ENCODE assay signal across 10 cellular contexts in the genomic region with DNA sequence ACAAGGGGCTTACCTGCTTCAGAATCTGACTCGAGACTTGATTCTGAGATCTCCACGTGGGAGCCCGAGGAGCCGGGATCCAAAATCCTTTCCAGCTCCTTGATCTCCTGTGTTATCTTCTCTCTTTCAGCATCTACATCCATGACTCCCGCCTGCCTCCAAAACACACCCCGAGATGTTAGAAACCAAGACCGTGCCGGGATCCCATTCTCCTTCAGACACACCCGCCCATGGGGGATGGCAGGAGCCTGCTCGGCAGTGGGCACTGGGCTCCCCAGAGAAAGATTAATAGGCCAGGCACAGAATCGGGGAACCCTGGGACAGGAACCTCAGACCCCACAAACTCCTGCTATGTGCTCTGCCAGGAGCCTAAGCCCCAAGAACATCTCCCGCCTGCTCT. TPM values are rescaled to one million over a fixed set of nuclear protein-coding genes. Genes with fewer than 3 reads are reported as not detected.
A peak's percentile ranks its signal among the peaks of the same experiment; 100 is the strongest.
DNase-seq lines count a peak whose midpoint lies in the region; ATAC-seq, FAIRE-seq and TF ChIP-seq lines count a peak whose summit lies in the region.
"Had no signal": no experiment of that assay in that cellular context is flagged by ENCODE, and none has a peak within 500 bp of the region (broad histone marks: within the 10 kb centered on the region; RNA-seq: fewer than 3 reads in every experiment).

No MANE protein-coding gene starts in this region.

- ATAC-seq in GM23338 (no peak), HepG2 (no peak), HG03159 (IDR thresholded peaks at IDR 0.05; ENCODE audit: unreplicated experiment) (no peak), GM19397 (IDR thresholded peaks at IDR 0.05; ENCODE audit: unreplicated experiment) (no peak)

- BruUV-seq in A673 (replicated peaks; lab: Mats Ljungman, UMichigan) (no TSS peak), HepG2 (replicated peaks; lab: Mats Ljungman, UMichigan) (no TSS peak)

- peaks cover 17% of the 10 kb centered on the region for H3K27me3 Mint-ChIP-seq in GM23338 (ENCODE audit: insufficient read depth, low read depth, poor library complexity)
- H3K27me3 Mint-ChIP-seq in activated CD4-positive, alpha-beta memory T cell treated with anti-CD3 and anti-CD28 coated beads for 36 hours: no peaks in the 10 kb centered on the region

- H3K4me1 ChIP-seq in A673 (ENCODE audit: insufficient read depth, low read length, poor library complexity, severe bottlenecking): peaks cover 9% of the 10 kb centered on the region
- peaks cover 3% of the 10 kb centered on the region; the same call in 1 of the 2 replicates for H3K4me1 ChIP-seq in GM23338 (ENCODE audit: insufficient read depth)
- peaks cover 20% of the 10 kb centered on the region for H3K4me1 ChIP-seq in HepG2 (ENCODE audit: insufficient read depth, low read length)

- peaks cover 63% of the 10 kb centered on the region for H3K36me3 Mint-ChIP-seq in GM23338 (ENCODE audit: low read depth)
- H3K36me3 Mint-ChIP-seq in activated CD4-positive, alpha-beta memory T cell treated with anti-CD3 and anti-CD28 coated beads for 36 hours: peaks cover 41% of the 10 kb centered on the region

- POLR2A ChIA-PET in A673 (lab: Charles Lee; ENCODE audit: low non-redundant PET) (no interaction called here), HepG2 (lab: Yijun Ruan, JAX) (no interaction called here)
- POLR2A ChIA-PET in activated CD4-positive, alpha-beta memory T cell treated with anti-CD3 and anti-CD28 coated beads for 36 hours (lab: Charles Lee): interaction anchor here (1.0 kb wide), 1 partner anchor 11 kb away, joined by 3 read pairs; no protein-coding TSS in a partner anchor

- intact Hi-C loops in A673 (cut with micrococcal nuclease; ENCODE audit: unreplicated experiment): no loop called here
- intact Hi-C loops in activated CD4-positive, alpha-beta memory T cell treated with anti-CD3 and anti-CD28 coated beads for 36 hours (cut with micrococcal nuclease): no loop called here
- intact Hi-C loops in HepG2 (cut with micrococcal nuclease; ENCODE audit: unreplicated experiment): no loop called here

- peak overlapping the region; percentile 90 for H3K4me3 Mint-ChIP-seq in GM23338
- peak overlapping the region; percentile 83 for H3K4me3 Mint-ChIP-seq in activated CD4-positive, alpha-beta memory T cell treated with anti-CD3 and anti-CD28 coated beads for 36 hours

- TF ChIP-seq CTCF in A673 (conservative IDR thresholded peaks at IDR 0.05; ENCODE audit: low read depth, low read length): no peak
- no peak for TF ChIP-seq CTCF in GM23338 (conservative IDR thresholded peaks at IDR 0.05; ENCODE audit: low read depth in 2 of 2)
- no peak for TF ChIP-seq CTCF in HepG2 (CRISPR knock-in tag; IDR thresholded peaks at IDR 0.05)

- DNase-seq in A673 (ENCODE audit: low spot score) (no peak), GM23338 (ENCODE audit: low spot score) (no peak), HepG2 (ENCODE audit: low spot score) (no peak), SKM-1 treated with dmso at 0.1 percent for 144 hours (lab: John Stamatoyannopoulos, UW; ENCODE audit: unreplicated experiment) (no peak), GOT3 (lab: John Stamatoyannopoulos, UW) (no peak)
- no peak for DNase-seq in activated CD4-positive, alpha-beta memory T cell treated with anti-CD3 and anti-CD28 coated beads for 36 hours
- DNase-seq: stimulated activated CD4-positive, alpha-beta T cell treated with anti-CD3 and anti-CD28 coated beads, Interleukin-15, amount 100 ng/mL, for 24 hours had no signal

- H3F3A ChIP-seq in GM23338 (replicated peaks; ENCODE audit: low read depth): peaks cover 26% of the 10 kb centered on the region

- no peak for TF ChIP-seq RAD21 in HepG2 (CRISPR knock-in tag; IDR thresholded peaks at IDR 0.05)

- H3K27ac Mint-ChIP-seq in GM23338: no peak overlapping the region
- H3K27ac Mint-ChIP-seq in activated CD4-positive, alpha-beta memory T cell treated with anti-CD3 and anti-CD28 coated beads for 36 hours: no peak overlapping the region

- H4K20me1 ChIP-seq in GM23338 (replicated peaks; ENCODE audit: insufficient read depth) (peaks cover 3% of the 10 kb centered on the region; the same call in 1 of the 2 replicates), HepG2 (ENCODE audit: insufficient read depth, low read length) (0 out of 2 replicates have a peak, but pooled peaks cover 2% of the 10 kb centered on the region)

- H3K9ac ChIP-seq in HepG2 (ENCODE audit: insufficient read depth, low read depth, low read length): peak overlapping the region; percentile 83

- peak overlapping the region; percentile 75 for H3K27ac ChIP-seq in A673 (ENCODE audit: low read depth, low read length, poor library complexity, severe bottlenecking)
- H3K27ac ChIP-seq in GM23338 (ENCODE audit: low read depth): no peak overlapping the region
- H3K27ac ChIP-seq in HepG2 (ENCODE audit: extremely low read length, insufficient read depth, low read length): no peak overlapping the region
- H3K27ac ChIP-seq: coronary artery had no signal

- no peak overlapping the region for H3K4me2 ChIP-seq in GM23338
- peak overlapping the region; percentile 88 for H3K4me2 ChIP-seq in HepG2 (ENCODE audit: low read depth, low read length)

- 96% methylated on average over 11 of the region's 12 CpGs for WGBS in HepG2 (ENCODE audit: low lambda C conversion rate)

- H3K79me2 ChIP-seq in GM23338 (replicated peaks; ENCODE audit: insufficient read depth) (peaks cover 26% of the 10 kb centered on the region), HepG2 (ENCODE audit: insufficient read depth, low read length) (peaks cover 21% of the 10 kb centered on the region)

- peaks cover 9% of the 10 kb centered on the region for H3K4me1 Mint-ChIP-seq in GM23338
- peaks cover 30% of the 10 kb centered on the region for H3K4me1 Mint-ChIP-seq in activated CD4-positive, alpha-beta memory T cell treated with anti-CD3 and anti-CD28 coated beads for 36 hours (ENCODE audit: low read depth)

- H3K27me3 ChIP-seq in A673 (replicated peaks; ENCODE audit: insufficient read depth, low read depth, low read length, poor library complexity): no peaks in the 10 kb centered on the region
- no peaks in the 10 kb centered on the region for H3K27me3 ChIP-seq in GM23338 (ENCODE audit: insufficient read depth)
- H3K27me3 ChIP-seq in HepG2 (ENCODE audit: control insufficient read depth in 1 of 2, insufficient read depth in 2 of 2, low read length in 2 of 2): no peaks in the 10 kb centered on the region

- TF ChIP-seq POLR2A in HepG2 (IDR thresholded peaks at IDR 0.05; ENCODE audit: insufficient read depth in 1 of 2, low read depth in 2 of 2, low read length in 2 of 2): no peak

- H3K9me2 ChIP-seq in GM23338 (ENCODE audit: insufficient read depth): no peaks in the 10 kb centered on the region

- CTCF ChIA-PET in A673 (lab: Charles Lee): no interaction called here
- CTCF ChIA-PET in activated CD4-positive, alpha-beta memory T cell treated with anti-CD3 and anti-CD28 coated beads for 36 hours (lab: Charles Lee): interaction anchor here (1.0 kb wide), 1 partner anchor 35 kb away, joined by 3 read pairs; a partner anchor contains a TSS
- CTCF ChIA-PET in HepG2 (lab: Yijun Ruan, JAX; ENCODE audit: low intra/inter-chr PET ratio, low total read pairs): no interaction called here

- TF ChIP-seq EP300 in HepG2 (IDR thresholded peaks at IDR 0.05; ENCODE audit: low read depth in 2 of 2, low read length in 2 of 2): no peak
- no peak for TF ChIP-seq EP300 in HepG2 (CRISPR knock-in tag; IDR thresholded peaks at IDR 0.05; ENCODE audit: borderline replicate concordance)

- H3K9me3 ChIP-seq in A673 (ENCODE audit: low read depth, low read length, poor library complexity, severe bottlenecking) (no peaks in the 10 kb centered on the region), HepG2 (ENCODE audit: low read length) (no peaks in the 10 kb centered on the region)

- FAIRE-seq in HepG2 (lab: Jason Lieb, UNC): no peak

- in situ Hi-C loops in HepG2 (cut with HindIII; ENCODE audit: extremely low pct_ligation_motif_present, low pct_unique_long_range_greater_than_20kb): no loop called here

- peak overlapping the region; percentile 96 for H3K4me3 ChIP-seq in A673 (ENCODE audit: low read depth, low read length, poor library complexity, severe bottlenecking)
- no peak overlapping the region for H3K4me3 ChIP-seq in GM23338
- H3K4me3 ChIP-seq in HepG2 (replicated peaks in 1 of 3; ENCODE audit: insufficient read depth in 1 of 3, low read depth in 2 of 3, low read length in 3 of 3): peak overlapping the region in 1 of 3 experiments; percentile 97; a peak in 2 of 6 replicates

- H2AFZ ChIP-seq in GM23338 (no peak overlapping the region), HepG2 (ENCODE audit: low read length) (no peak overlapping the region)

- peaks cover 53% of the 10 kb centered on the region for H3K36me3 ChIP-seq in A673 (ENCODE audit: insufficient read depth, low read length, poor library complexity, severe bottlenecking)
- 0 out of 2 replicates have a peak, but pooled peaks cover 14% of the 10 kb centered on the region for H3K36me3 ChIP-seq in GM23338 (ENCODE audit: insufficient read depth)
- peaks cover 18 to 36% of the 10 kb centered on the region in 2 experiments; a peak in 4 of 5 replicates for H3K36me3 ChIP-seq in HepG2 (replicated peaks in 1 of 2; ENCODE audit: control insufficient read depth in 1 of 2, insufficient read depth in 2 of 2, low read length in 2 of 2)

- no peaks in the 10 kb centered on the region; the same call in 2 of the 3 replicates for H3K9me3 Mint-ChIP-seq in GM23338
- no peaks in the 10 kb centered on the region for H3K9me3 Mint-ChIP-seq in activated CD4-positive, alpha-beta memory T cell treated with anti-CD3 and anti-CD28 coated beads for 36 hours

RNA-seq across cellular contexts. Expression of a gene that starts 1.7 kb away (rescaled TPM):
- total RNA-seq in A673 (2021) (22.9 and 24.8 TPM in 2 replicates), HepG2 (2016; rRNA removed; fragmentation: Illumina TruSeq; extraction: Trizol) (4.3 and 6.0 TPM in 2 replicates)
- total RNA-seq in GM23338 (2014; rRNA removed; shearing (Covaris generic)): 20.4 and 22.7 TPM in 2 replicates
- polyA plus RNA-seq in GM23338 (2016; fragmentation: Nextera tagmentation; extraction: Ambion mirVana) (8.8 and 10.2 TPM in 2 replicates), HepG2 (2011; rRNA removed) (2.0 and 3.3 TPM in 2 replicates)
- total RNA-seq in activated CD4-positive, alpha-beta memory T cell treated with anti-CD3 and anti-CD28 coated beads for 36 hours: 10 to 100 TPM; 13.9 to 14.3 TPM
- total RNA-seq in HepG2 (2016; cell fraction: cytosol; rRNA removed; fragmentation: Illumina TruSeq; extraction: Trizol; ENCODE audit: low read depth): 0.51 and 0.88 TPM in 2 replicates
- 3.9 and 6.1 TPM in 2 replicates for total RNA-seq in HepG2 (2016; cell fraction: insoluble cytoplasmic fraction; rRNA removed; fragmentation: Illumina TruSeq; extraction: Trizol)
- total RNA-seq in HepG2 (2016; cell fraction: membrane; rRNA removed; fragmentation: Illumina TruSeq; extraction: Trizol): 1.5 TPM in 2 replicates
- total RNA-seq in HepG2 (2016; cell fraction: nucleus; rRNA removed; fragmentation: Illumina TruSeq; extraction: Trizol): 7.0 and 9.4 TPM in 2 replicates
- polyA plus RNA-seq in HepG2 (2011; cell fraction: cytosol; rRNA removed): 1.0 and 1.7 TPM in 2 replicates
- 20.5 and 27.4 TPM in 2 replicates for polyA plus RNA-seq in HepG2 (2011; cell fraction: nucleus; rRNA removed)
- polyA plus RNA-seq in HepG2 (2012): 3.3 TPM in 2 replicates
- 0.61 and 0.67 TPM in 2 replicates for polyA plus RNA-seq in HepG2 (2016; cell fraction: cytosol; fragmentation: Illumina TruSeq; extraction: Trizol; ENCODE audit: low read depth)
- polyA plus RNA-seq in HepG2 (2016; cell fraction: insoluble cytoplasmic fraction; fragmentation: Illumina TruSeq; extraction: Trizol; ENCODE audit: low read depth): 3.3 and 4.8 TPM in 2 replicates
- polyA plus RNA-seq in HepG2 (2016; cell fraction: membrane; fragmentation: Illumina TruSeq; extraction: Trizol; ENCODE audit: low read depth): 1.2 and 1.3 TPM in 2 replicates
- polyA plus RNA-seq in HepG2 (2016; cell fraction: nucleus; fragmentation: Illumina TruSeq; extraction: Trizol; ENCODE audit: insufficient read depth, low read depth): 37.0 and 38.1 TPM in 2 replicates
- 1.5 and 5.2 TPM in 2 replicates for polyA minus RNA-seq in HepG2 (2011; rRNA and poly(A)+ RNA removed; ENCODE audit: low replicate concordance)
- polyA minus RNA-seq in HepG2 (2011; cell fraction: cytosol; rRNA and poly(A)+ RNA removed): 0.53 and 1.1 TPM in 2 replicates
- polyA minus RNA-seq in HepG2 (2011; cell fraction: nucleus; rRNA and poly(A)+ RNA removed): 6.3 and 6.8 TPM in 2 replicates

RNA-seq across cellular contexts. Expression of a gene that starts 12.1 kb away (rescaled TPM):
- 135 and 146 TPM in 2 replicates for total RNA-seq in A673 (2021)
- 79.7 and 91.9 TPM in 2 replicates for total RNA-seq in GM23338 (2014; rRNA removed; shearing (Covaris generic))
- 25.6 and 29.9 TPM in 2 replicates for polyA plus RNA-seq in GM23338 (2016; fragmentation: Nextera tagmentation; extraction: Ambion mirVana)
- total RNA-seq in activated CD4-positive, alpha-beta memory T cell treated with anti-CD3 and anti-CD28 coated beads for 36 hours: 10 to 100 TPM; 66.9 to 74.9 TPM
- 56.6 and 76.4 TPM in 2 replicates for total RNA-seq in HepG2 (2016; rRNA removed; fragmentation: Illumina TruSeq; extraction: Trizol)
- 47.6 and 52.6 TPM in 2 replicates for total RNA-seq in HepG2 (2016; cell fraction: cytosol; rRNA removed; fragmentation: Illumina TruSeq; extraction: Trizol; ENCODE audit: low read depth)
- 51.9 and 75.7 TPM in 2 replicates for total RNA-seq in HepG2 (2016; cell fraction: insoluble cytoplasmic fraction; rRNA removed; fragmentation: Illumina TruSeq; extraction: Trizol)
- 90.1 and 92.9 TPM in 2 replicates for total RNA-seq in HepG2 (2016; cell fraction: membrane; rRNA removed; fragmentation: Illumina TruSeq; extraction: Trizol)
- 59.2 and 73.6 TPM in 2 replicates for total RNA-seq in HepG2 (2016; cell fraction: nucleus; rRNA removed; fragmentation: Illumina TruSeq; extraction: Trizol)
- polyA plus RNA-seq in HepG2 (2011; rRNA removed): 70.1 and 84.2 TPM in 2 replicates
- 35.5 and 40.6 TPM in 2 replicates for polyA plus RNA-seq in HepG2 (2011; cell fraction: cytosol; rRNA removed)
- 236 and 246 TPM in 2 replicates for polyA plus RNA-seq in HepG2 (2011; cell fraction: nucleus; rRNA removed)
- polyA plus RNA-seq in HepG2 (2012): 48.1 and 65.0 TPM in 2 replicates
- 47.0 and 48.8 TPM in 2 replicates for polyA plus RNA-seq in HepG2 (2016; cell fraction: cytosol; fragmentation: Illumina TruSeq; extraction: Trizol; ENCODE audit: low read depth)
- polyA plus RNA-seq in HepG2 (2016; cell fraction: insoluble cytoplasmic fraction; fragmentation: Illumina TruSeq; extraction: Trizol; ENCODE audit: low read depth): 57.5 and 58.8 TPM in 2 replicates
- 70.9 TPM in 2 replicates for polyA plus RNA-seq in HepG2 (2016; cell fraction: membrane; fragmentation: Illumina TruSeq; extraction: Trizol; ENCODE audit: low read depth)
- 178 and 194 TPM in 2 replicates for polyA plus RNA-seq in HepG2 (2016; cell fraction: nucleus; fragmentation: Illumina TruSeq; extraction: Trizol; ENCODE audit: insufficient read depth, low read depth)
- polyA minus RNA-seq in HepG2 (2011; rRNA and poly(A)+ RNA removed; ENCODE audit: low replicate concordance): 57.8 and 122 TPM in 2 replicates
- polyA minus RNA-seq in HepG2 (2011; cell fraction: cytosol; rRNA and poly(A)+ RNA removed): 17.6 and 22.7 TPM in 2 replicates
- polyA minus RNA-seq in HepG2 (2011; cell fraction: nucleus; rRNA and poly(A)+ RNA removed): 46.1 and 48.1 TPM in 2 replicates

RNA-seq across cellular contexts. Expression of a gene that starts 12.2 kb away (rescaled TPM):
- total RNA-seq in A673 (2021) (84.1 and 94.8 TPM in 2 replicates), HepG2 (2016; rRNA removed; fragmentation: Illumina TruSeq; extraction: Trizol) (75.7 and 88.4 TPM in 2 replicates)
- 83.3 and 88.2 TPM in 2 replicates for total RNA-seq in GM23338 (2014; rRNA removed; shearing (Covaris generic))
- polyA plus RNA-seq in GM23338 (2016; fragmentation: Nextera tagmentation; extraction: Ambion mirVana) (54.6 and 61.3 TPM in 2 replicates), HepG2 (2011; rRNA removed) (70.2 and 80.2 TPM in 2 replicates)
- total RNA-seq in activated CD4-positive, alpha-beta memory T cell treated with anti-CD3 and anti-CD28 coated beads for 36 hours: 100 to 1,000 TPM; 108 to 112 TPM
- 14.1 and 15.7 TPM in 2 replicates for total RNA-seq in HepG2 (2016; cell fraction: cytosol; rRNA removed; fragmentation: Illumina TruSeq; extraction: Trizol; ENCODE audit: low read depth)
- 70.5 and 92.4 TPM in 2 replicates for total RNA-seq in HepG2 (2016; cell fraction: insoluble cytoplasmic fraction; rRNA removed; fragmentation: Illumina TruSeq; extraction: Trizol)
- total RNA-seq in HepG2 (2016; cell fraction: membrane; rRNA removed; fragmentation: Illumina TruSeq; extraction: Trizol): 21.9 and 22.0 TPM in 2 replicates
- 58.2 and 62.3 TPM in 2 replicates for total RNA-seq in HepG2 (2016; cell fraction: nucleus; rRNA removed; fragmentation: Illumina TruSeq; extraction: Trizol)
- 44.9 and 55.2 TPM in 2 replicates for polyA plus RNA-seq in HepG2 (2011; cell fraction: cytosol; rRNA removed)
- 206 and 222 TPM in 2 replicates for polyA plus RNA-seq in HepG2 (2011; cell fraction: nucleus; rRNA removed)
- polyA plus RNA-seq in HepG2 (2012): 41.5 and 108 TPM in 2 replicates
- polyA plus RNA-seq in HepG2 (2016; cell fraction: cytosol; fragmentation: Illumina TruSeq; extraction: Trizol; ENCODE audit: low read depth): 10.1 and 10.7 TPM in 2 replicates
- polyA plus RNA-seq in HepG2 (2016; cell fraction: insoluble cytoplasmic fraction; fragmentation: Illumina TruSeq; extraction: Trizol; ENCODE audit: low read depth): 86.9 and 90.6 TPM in 2 replicates
- 13.3 and 15.7 TPM in 2 replicates for polyA plus RNA-seq in HepG2 (2016; cell fraction: membrane; fragmentation: Illumina TruSeq; extraction: Trizol; ENCODE audit: low read depth)
- polyA plus RNA-seq in HepG2 (2016; cell fraction: nucleus; fragmentation: Illumina TruSeq; extraction: Trizol; ENCODE audit: insufficient read depth, low read depth): 114 and 129 TPM in 2 replicates
- polyA minus RNA-seq in HepG2 (2011; rRNA and poly(A)+ RNA removed; ENCODE audit: low replicate concordance): 57.2 and 74.5 TPM in 2 replicates
- 22.3 and 23.8 TPM in 2 replicates for polyA minus RNA-seq in HepG2 (2011; cell fraction: cytosol; rRNA and poly(A)+ RNA removed)
- 42.0 and 54.2 TPM in 2 replicates for polyA minus RNA-seq in HepG2 (2011; cell fraction: nucleus; rRNA and poly(A)+ RNA removed)

RNA-seq across cellular contexts. Expression of a gene that starts 24.8 kb away (rescaled TPM):
- total RNA-seq in A673 (2021) (4.8 and 5.4 TPM in 2 replicates), HepG2 (2016; rRNA removed; fragmentation: Illumina TruSeq; extraction: Trizol) (3.6 and 7.4 TPM in 2 replicates)
- 0.49 and 1.1 TPM in 2 replicates for total RNA-seq in GM23338 (2014; rRNA removed; shearing (Covaris generic))
- polyA plus RNA-seq in GM23338 (2016; fragmentation: Nextera tagmentation; extraction: Ambion mirVana) (0.63 and 0.92 TPM in 2 replicates), HepG2 (2011; rRNA removed) (3.3 and 7.2 TPM in 2 replicates)
- total RNA-seq in activated CD4-positive, alpha-beta memory T cell treated with anti-CD3 and anti-CD28 coated beads for 36 hours: 1 to 10 TPM; 1.4 to 2.4 TPM
- 2.1 TPM in 2 replicates for total RNA-seq in HepG2 (2016; cell fraction: cytosol; rRNA removed; fragmentation: Illumina TruSeq; extraction: Trizol; ENCODE audit: low read depth)
- 3.4 and 7.7 TPM in 2 replicates for total RNA-seq in HepG2 (2016; cell fraction: insoluble cytoplasmic fraction; rRNA removed; fragmentation: Illumina TruSeq; extraction: Trizol)
- 1.7 and 2.5 TPM in 2 replicates for total RNA-seq in HepG2 (2016; cell fraction: membrane; rRNA removed; fragmentation: Illumina TruSeq; extraction: Trizol)
- 7.9 and 8.9 TPM in 2 replicates for total RNA-seq in HepG2 (2016; cell fraction: nucleus; rRNA removed; fragmentation: Illumina TruSeq; extraction: Trizol)
- 1.3 and 2.2 TPM in 2 replicates for polyA plus RNA-seq in HepG2 (2011; cell fraction: cytosol; rRNA removed)
- polyA plus RNA-seq in HepG2 (2011; cell fraction: nucleus; rRNA removed): 51.0 and 60.5 TPM in 2 replicates
- 2.6 and 4.5 TPM in 2 replicates for polyA plus RNA-seq in HepG2 (2012)
- 0.79 and 1.0 TPM in 2 replicates for polyA plus RNA-seq in HepG2 (2016; cell fraction: cytosol; fragmentation: Illumina TruSeq; extraction: Trizol; ENCODE audit: low read depth)
- polyA plus RNA-seq in HepG2 (2016; cell fraction: insoluble cytoplasmic fraction; fragmentation: Illumina TruSeq; extraction: Trizol; ENCODE audit: low read depth): 2.6 and 5.2 TPM in 2 replicates
- polyA plus RNA-seq in HepG2 (2016; cell fraction: membrane; fragmentation: Illumina TruSeq; extraction: Trizol; ENCODE audit: low read depth): 0.66 and 0.74 TPM in 2 replicates
- polyA plus RNA-seq in HepG2 (2016; cell fraction: nucleus; fragmentation: Illumina TruSeq; extraction: Trizol; ENCODE audit: insufficient read depth, low read depth): 23.4 and 24.3 TPM in 2 replicates
- 2.0 and 6.6 TPM in 2 replicates for polyA minus RNA-seq in HepG2 (2011; rRNA and poly(A)+ RNA removed; ENCODE audit: low replicate concordance)
- polyA minus RNA-seq in HepG2 (2011; cell fraction: cytosol; rRNA and poly(A)+ RNA removed): 0.62 and 0.99 TPM in 2 replicates
- polyA minus RNA-seq in HepG2 (2011; cell fraction: nucleus; rRNA and poly(A)+ RNA removed): 8.3 and 8.4 TPM in 2 replicates

RNA-seq across cellular contexts. Expression of a gene that starts 34.7 kb away (rescaled TPM):
- total RNA-seq in A673 (2021) (32.7 and 37.3 TPM in 2 replicates), HepG2 (2016; rRNA removed; fragmentation: Illumina TruSeq; extraction: Trizol) (5.4 and 8.0 TPM in 2 replicates)
- total RNA-seq in GM23338 (2014; rRNA removed; shearing (Covaris generic)): 21.7 and 53.9 TPM in 2 replicates
- polyA plus RNA-seq in GM23338 (2016; fragmentation: Nextera tagmentation; extraction: Ambion mirVana) (33.4 and 37.7 TPM in 2 replicates), HepG2 (2011; rRNA removed) (3.4 and 4.5 TPM in 2 replicates)
- 10 to 100 TPM; 14.5 to 15.2 TPM for total RNA-seq in activated CD4-positive, alpha-beta memory T cell treated with anti-CD3 and anti-CD28 coated beads for 36 hours
- 8.5 and 9.7 TPM in 2 replicates for total RNA-seq in HepG2 (2016; cell fraction: cytosol; rRNA removed; fragmentation: Illumina TruSeq; extraction: Trizol; ENCODE audit: low read depth)
- 5.7 and 10.6 TPM in 2 replicates for total RNA-seq in HepG2 (2016; cell fraction: insoluble cytoplasmic fraction; rRNA removed; fragmentation: Illumina TruSeq; extraction: Trizol)
- total RNA-seq in HepG2 (2016; cell fraction: membrane; rRNA removed; fragmentation: Illumina TruSeq; extraction: Trizol): 8.2 and 10.5 TPM in 2 replicates
- total RNA-seq in HepG2 (2016; cell fraction: nucleus; rRNA removed; fragmentation: Illumina TruSeq; extraction: Trizol): 2.7 and 3.8 TPM in 2 replicates
- 1.9 and 8.6 TPM in 2 replicates for polyA plus RNA-seq in HepG2 (2011; cell fraction: cytosol; rRNA removed)
- 4.9 and 10.5 TPM in 2 replicates for polyA plus RNA-seq in HepG2 (2011; cell fraction: nucleus; rRNA removed)
- polyA plus RNA-seq in HepG2 (2012): 1.9 and 2.8 TPM in 2 replicates
- polyA plus RNA-seq in HepG2 (2016; cell fraction: cytosol; fragmentation: Illumina TruSeq; extraction: Trizol; ENCODE audit: low read depth): 8.4 and 8.5 TPM in 2 replicates
- 4.0 and 5.1 TPM in 2 replicates for polyA plus RNA-seq in HepG2 (2016; cell fraction: insoluble cytoplasmic fraction; fragmentation: Illumina TruSeq; extraction: Trizol; ENCODE audit: low read depth)
- polyA plus RNA-seq in HepG2 (2016; cell fraction: membrane; fragmentation: Illumina TruSeq; extraction: Trizol; ENCODE audit: low read depth): 6.4 and 6.8 TPM in 2 replicates
- 5.5 and 7.2 TPM in 2 replicates for polyA plus RNA-seq in HepG2 (2016; cell fraction: nucleus; fragmentation: Illumina TruSeq; extraction: Trizol; ENCODE audit: insufficient read depth, low read depth)
- polyA minus RNA-seq in HepG2 (2011; rRNA and poly(A)+ RNA removed; ENCODE audit: low replicate concordance): 0.90 and 2.5 TPM in 2 replicates
- polyA minus RNA-seq in HepG2 (2011; cell fraction: cytosol; rRNA and poly(A)+ RNA removed): 1.3 TPM in 1 of 2 replicates, not detected in the other
- polyA minus RNA-seq in HepG2 (2011; cell fraction: nucleus; rRNA and poly(A)+ RNA removed): 2.6 and 2.8 TPM in 2 replicates
